8 cellular contexts compared by ENCODE assay signal in genomic region chr10:14838582-14839304, GRCh38. TPM values are rescaled to one million over a fixed set of nuclear protein-coding genes. Genes with fewer than 3 reads are reported as not detected.
A peak's percentile ranks its signal among the peaks of the same experiment; 100 is the strongest.
DNase-seq lines count a peak whose midpoint lies in the region; ATAC-seq, FAIRE-seq and TF ChIP-seq lines count a peak whose summit lies in the region.

No MANE protein-coding gene starts in this region.

- no peaks in the 10 kb centered on the region for H3K27me3 ChIP-seq in HUES6 (ENCODE audit: control insufficient read depth, insufficient read depth, low read length)
- H3K27me3 ChIP-seq in endothelial cell of umbilical vein (ENCODE audit: control insufficient read depth in 2 of 2, insufficient read depth in 2 of 2, low read length in 2 of 2): no peaks in the 10 kb centered on the region
- H3K27me3 ChIP-seq in mucosa of rectum (ENCODE audit: control insufficient read depth in 2 of 2, insufficient read depth in 2 of 2, low read length in 2 of 2): no peaks in the 10 kb centered on the region
- H3K27me3 ChIP-seq in testis: no peaks in the 10 kb centered on the region

- dilution Hi-C loops in endothelial cell of umbilical vein (cut with MboI; ENCODE audit: extremely low pct_ligation_motif_present, low sequenced_read_pairs): no loop called here

- no peaks in the 10 kb centered on the region for H3K27me3 Mint-ChIP-seq in activated CD4-positive, alpha-beta T cell treated with anti-CD3 and anti-CD28 coated beads, Interleukin-2, amount 10 ng/mL, durations not matched to agents 7 days and 5 days

- POLR2A ChIA-PET in activated CD4-positive, alpha-beta T cell treated with anti-CD3 and anti-CD28 coated beads, Interleukin-2, amount 10 ng/mL, durations not matched to agents 7 days and 5 days (lab: Charles Lee): interaction anchor here (0.9 to 1.0 kb wide), 2 partner anchors 21 to 114 kb away, joined by 3 to 4 read pairs; no protein-coding TSS in a partner anchor
- POLR2A ChIA-PET in endothelial cell of umbilical vein (lab: Charles Lee): interaction anchor here (0.6 to 1.7 kb wide), 3 partner anchors 20 to 39 kb away, joined by 3 to 8 read pairs (median 3); partner anchors contain the start of gene SUV39H2

- H3K27ac ChIP-seq in HUES6 (ENCODE audit: low read depth, low read length) (peak overlapping the region; percentile 87), endothelial cell of umbilical vein (ENCODE audit: insufficient read depth, low read depth, low read length) (peak overlapping the region; percentile 74), mucosa of rectum (ENCODE audit: low read depth in 2 of 2, low read length in 2 of 2) (peak overlapping the region; percentile 92 to 96), testis (peak overlapping the region; percentile 90 to 98)

- ATAC-seq in activated CD4-positive, CD25-positive, alpha-beta regulatory T cell treated with anti-CD3 and anti-CD28 coated beads, Interleukin-2, amount 50 U/mL, for 24 hours: no peak
- ATAC-seq in GM18870 (IDR thresholded peaks at IDR 0.05; ENCODE audit: unreplicated experiment): no peak

- BruUV-seq in endothelial cell of umbilical vein (replicated peaks; lab: Mats Ljungman, UMichigan): TSS peak; percentile 17

- H3K4me1 Mint-ChIP-seq in activated CD4-positive, alpha-beta T cell treated with anti-CD3 and anti-CD28 coated beads, Interleukin-2, amount 10 ng/mL, durations not matched to agents 7 days and 5 days: peaks cover 29% of the 10 kb centered on the region

- H3K4me3 ChIP-seq in HUES6 (ENCODE audit: low read depth, low read length): peak overlapping the region; percentile 88
- peak overlapping the region; percentile 47 to 81 (median 71) for H3K4me3 ChIP-seq in endothelial cell of umbilical vein (replicated peaks in 1 of 3; ENCODE audit: insufficient read depth in 1 of 3, low read depth in 1 of 3, low read length in 3 of 3)
- peak overlapping the region; percentile 90 to 95 for H3K4me3 ChIP-seq in mucosa of rectum (ENCODE audit: low read length in 2 of 2)
- peak overlapping the region; percentile 91 to 95 for H3K4me3 ChIP-seq in testis

- H4K20me1 ChIP-seq in endothelial cell of umbilical vein (replicated peaks; ENCODE audit: control insufficient read depth, extremely low read depth, insufficient read depth, low read length): no peaks in the 10 kb centered on the region

- WGBS in testis, 2 donors: 0% methylated on average over 10 to 44 of the region's 60 CpGs

- peak; percentile 36 for DNase-seq in activated CD4-positive, CD25-positive, alpha-beta regulatory T cell treated with anti-CD3 and anti-CD28 coated beads, Interleukin-2, amount 50 U/mL, for 72 hours
- DNase-seq in activated CD4-positive, alpha-beta T cell treated with anti-CD3 and anti-CD28 coated beads, Interleukin-2, amount 10 ng/mL, durations not matched to agents 7 days and 5 days: peak; percentile 26
- DNase-seq in endothelial cell of umbilical vein (ENCODE audit: low read depth, low spot score) (peak; percentile 46), testis (peak; percentile 54)

- H3K4me1 ChIP-seq in HUES6 (ENCODE audit: control insufficient read depth, insufficient read depth, low read length): peaks cover 11% of the 10 kb centered on the region
- peaks cover 11% of the 10 kb centered on the region for H3K4me1 ChIP-seq in endothelial cell of umbilical vein (ENCODE audit: control insufficient read depth, extremely low read depth, insufficient read depth, low read length)
- peaks cover 5 to 12% of the 10 kb centered on the region in 2 donors for H3K4me1 ChIP-seq in mucosa of rectum (ENCODE audit: control insufficient read depth in 2 of 2, insufficient read depth in 2 of 2, low read length in 2 of 2)
- peaks cover 10% of the 10 kb centered on the region for H3K4me1 ChIP-seq in testis

- peak overlapping the region; percentile 84 for H3K4me3 Mint-ChIP-seq in activated CD4-positive, alpha-beta T cell treated with anti-CD3 and anti-CD28 coated beads, Interleukin-2, amount 10 ng/mL, durations not matched to agents 7 days and 5 days

- peaks cover 27% of the 10 kb centered on the region for H3K79me2 ChIP-seq in endothelial cell of umbilical vein (ENCODE audit: control insufficient read depth, insufficient read depth, low read length)

- H3K9ac ChIP-seq in HUES6 (ENCODE audit: low read length): peak overlapping the region; percentile 94
- peak overlapping the region; percentile 88 for H3K9ac ChIP-seq in endothelial cell of umbilical vein (replicated peaks; ENCODE audit: extremely low read depth, insufficient read depth, low read length)
- H3K9ac ChIP-seq in mucosa of rectum (ENCODE audit: low read depth in 1 of 2, low read length in 2 of 2): peak overlapping the region; percentile 97 to 98

- H3K9me3 ChIP-seq in HUES6 (ENCODE audit: control insufficient read depth, insufficient read depth, low read depth, low read length): no peaks in the 10 kb centered on the region
- H3K9me3 ChIP-seq in endothelial cell of umbilical vein (replicated peaks; ENCODE audit: control insufficient read depth, insufficient read depth, low read length): no peaks in the 10 kb centered on the region
- H3K9me3 ChIP-seq in mucosa of rectum (ENCODE audit: control insufficient read depth in 2 of 2, low read length in 2 of 2): no peaks in the 10 kb centered on the region
- no peaks in the 10 kb centered on the region for H3K9me3 ChIP-seq in testis

- H3K9me3 Mint-ChIP-seq in activated CD4-positive, alpha-beta T cell treated with anti-CD3 and anti-CD28 coated beads, Interleukin-2, amount 10 ng/mL, durations not matched to agents 7 days and 5 days: no peaks in the 10 kb centered on the region

- H3K4me2 ChIP-seq in endothelial cell of umbilical vein (ENCODE audit: insufficient read depth, low read length): peak overlapping the region; percentile 72

- peaks cover 30% of the 10 kb centered on the region for H3K36me3 Mint-ChIP-seq in activated CD4-positive, alpha-beta T cell treated with anti-CD3 and anti-CD28 coated beads, Interleukin-2, amount 10 ng/mL, durations not matched to agents 7 days and 5 days (ENCODE audit: low read depth)

- CTCF ChIA-PET in activated CD4-positive, alpha-beta T cell treated with anti-CD3 and anti-CD28 coated beads, Interleukin-2, amount 10 ng/mL, durations not matched to agents 7 days and 5 days (lab: Charles Lee): interaction anchor here (1.0 to 1.7 kb wide), 8 partner anchors 9 to 302 kb away, joined by 3 to 5 read pairs (median 4); no protein-coding TSS in a partner anchor
- CTCF ChIA-PET in endothelial cell of umbilical vein (lab: Charles Lee): interaction anchor here (0.7 to 3.8 kb wide), 12 partner anchors 12 to 642 kb away, joined by 3 to 23 read pairs (median 8); partner anchors contain the start of gene SUV39H2

- peak overlapping the region; percentile 74 for H2AFZ ChIP-seq in endothelial cell of umbilical vein (ENCODE audit: low read depth, low read length)

- TF ChIP-seq CTCF in endothelial cell of umbilical vein (IDR thresholded peaks at IDR 0.05; ENCODE audit: extremely low read depth in 1 of 2, insufficient read depth in 1 of 2, low read depth in 1 of 2, low read length in 2 of 2) (no peak), testis (IDR thresholded peaks at IDR 0.05) (no peak)

- H3K36me3 ChIP-seq in HUES6 (ENCODE audit: control insufficient read depth, insufficient read depth, low read length) (peaks cover 38% of the 10 kb centered on the region), endothelial cell of umbilical vein (ENCODE audit: control insufficient read depth in 2 of 2, extremely low read depth in 1 of 2, insufficient read depth in 2 of 2, low read length in 2 of 2) (peaks cover 12 to 20% of the 10 kb centered on the region in 2 experiments), mucosa of rectum (ENCODE audit: control insufficient read depth in 2 of 2, insufficient read depth in 2 of 2, low read length in 2 of 2) (peaks cover 28 to 29% of the 10 kb centered on the region in 2 donors), testis (ENCODE audit: low read depth, missing control alignments) (no peaks in the 10 kb centered on the region)

- no peaks in the 10 kb centered on the region for H3K9me1 ChIP-seq in endothelial cell of umbilical vein (replicated peaks; ENCODE audit: control insufficient read depth, extremely low read depth, insufficient read depth, low read length)

- no peak for TF ChIP-seq POLR2A in endothelial cell of umbilical vein (IDR thresholded peaks at IDR 0.05; ENCODE audit: low read depth, low read length)
- TF ChIP-seq POLR2A in testis (IDR thresholded peaks at IDR 0.05): no peak

- peak overlapping the region; percentile 96 for H3K27ac Mint-ChIP-seq in activated CD4-positive, alpha-beta T cell treated with anti-CD3 and anti-CD28 coated beads, Interleukin-2, amount 10 ng/mL, durations not matched to agents 7 days and 5 days

- FAIRE-seq in endothelial cell of umbilical vein (lab: Jason Lieb, UNC): peak; percentile 59

- intact Hi-C loops in endothelial cell of umbilical vein (cut with micrococcal nuclease): loop anchor here (1.0 to 5.0 kb wide), 6 partner anchors 40 to 339 kb away; partner anchors contain the start of genes DCLRE1C and SUV39H2
- intact Hi-C loops in testis (cut with DNase I; ENCODE audit: low total_unique reads): no loop called here

RNA-seq across cellular contexts. Expression of gene HSPA14, which starts 0.6 kb away (rescaled TPM):
- 10 to 100 TPM; 24.6 to 26.8 TPM for total RNA-seq in activated CD4-positive, alpha-beta T cell treated with anti-CD3 and anti-CD28 coated beads, Interleukin-2, amount 10 ng/mL, durations not matched to agents 7 days and 5 days
- 15.7 and 18.0 TPM in 2 replicates for total RNA-seq in endothelial cell of umbilical vein
- polyA plus RNA-seq in endothelial cell of umbilical vein: 5.1 and 7.6 TPM in 2 replicates
- 9.8 and 11.9 TPM in 2 replicates for polyA plus RNA-seq in endothelial cell of umbilical vein (2011; cell fraction: cytosol; rRNA removed)
- polyA plus RNA-seq in endothelial cell of umbilical vein (2011; cell fraction: nucleus; rRNA removed): 15.3 and 20.2 TPM in 2 replicates
- polyA plus RNA-seq in endothelial cell of umbilical vein (2012): 11.8 and 18.7 TPM in 2 replicates
- 2.6 and 3.9 TPM in 2 replicates for polyA minus RNA-seq in endothelial cell of umbilical vein
- 5.2 TPM for polyA minus RNA-seq in endothelial cell of umbilical vein (2011; cell fraction: cytosol; rRNA and poly(A)+ RNA removed)
- 6.9 and 7.8 TPM in 2 replicates for polyA minus RNA-seq in endothelial cell of umbilical vein (2011; cell fraction: nucleus; rRNA and poly(A)+ RNA removed)
- 10 to 100 TPM; 20.5 to 24.6 TPM for total RNA-seq in testis
- polyA plus RNA-seq in testis (ENCODE audit: insufficient read depth, low read depth, low replicate concordance): 41.5 TPM

RNA-seq across cellular contexts. Expression of gene MSANTD7, which starts 0.6 kb away (rescaled TPM):
- 10 to 100 TPM; 18.3 to 21.6 TPM for total RNA-seq in activated CD4-positive, alpha-beta T cell treated with anti-CD3 and anti-CD28 coated beads, Interleukin-2, amount 10 ng/mL, durations not matched to agents 7 days and 5 days
- total RNA-seq in endothelial cell of umbilical vein (13.1 and 13.6 TPM in 2 replicates), testis (10 to 100 TPM; 14.3 to 15.3 TPM)
- polyA plus RNA-seq in endothelial cell of umbilical vein (4.1 and 4.8 TPM in 2 replicates), testis (ENCODE audit: insufficient read depth, low read depth, low replicate concordance) (16.0 TPM)
- 4.6 and 4.7 TPM in 2 replicates for polyA plus RNA-seq in endothelial cell of umbilical vein (2011; cell fraction: cytosol; rRNA removed)
- 8.3 and 9.7 TPM in 2 replicates for polyA plus RNA-seq in endothelial cell of umbilical vein (2011; cell fraction: nucleus; rRNA removed)
- polyA plus RNA-seq in endothelial cell of umbilical vein (2012): 8.3 and 10.6 TPM in 2 replicates
- 12.1 and 15.2 TPM in 2 replicates for polyA minus RNA-seq in endothelial cell of umbilical vein
- 14.5 TPM for polyA minus RNA-seq in endothelial cell of umbilical vein (2011; cell fraction: cytosol; rRNA and poly(A)+ RNA removed)
- 16.1 and 17.5 TPM in 2 replicates for polyA minus RNA-seq in endothelial cell of umbilical vein (2011; cell fraction: nucleus; rRNA and poly(A)+ RNA removed)

RNA-seq across cellular contexts. Expression of gene CDNF, which starts 0.9 kb away (rescaled TPM):
- under 1 TPM; 0.67 to 0.85 TPM for total RNA-seq in activated CD4-positive, alpha-beta T cell treated with anti-CD3 and anti-CD28 coated beads, Interleukin-2, amount 10 ng/mL, durations not matched to agents 7 days and 5 days
- total RNA-seq in endothelial cell of umbilical vein: 0.58 and 0.99 TPM in 2 replicates
- polyA plus RNA-seq in endothelial cell of umbilical vein: 0.25 and 0.40 TPM in 2 replicates
- 0.35 and 0.37 TPM in 2 replicates for polyA plus RNA-seq in endothelial cell of umbilical vein (2011; cell fraction: cytosol; rRNA removed)
- polyA plus RNA-seq in endothelial cell of umbilical vein (2011; cell fraction: nucleus; rRNA removed): 0.73 and 1.6 TPM in 2 replicates
- 0.83 and 0.96 TPM in 2 replicates for polyA plus RNA-seq in endothelial cell of umbilical vein (2012)
- not detected in 2 replicates for polyA minus RNA-seq in endothelial cell of umbilical vein
- not detected for polyA minus RNA-seq in endothelial cell of umbilical vein (2011; cell fraction: cytosol; rRNA and poly(A)+ RNA removed)
- polyA minus RNA-seq in endothelial cell of umbilical vein (2011; cell fraction: nucleus; rRNA and poly(A)+ RNA removed): 0.77 TPM in 1 of 2 replicates, not detected in the other
- total RNA-seq in testis: 10 to 100 TPM; 10.0 to 14.1 TPM
- 46.7 TPM for polyA plus RNA-seq in testis (ENCODE audit: insufficient read depth, low read depth, low replicate concordance)

RNA-seq across cellular contexts. Expression of gene SUV39H2, which starts 39.9 kb away (rescaled TPM):
- 10 to 100 TPM; 30.9 to 36.6 TPM for total RNA-seq in activated CD4-positive, alpha-beta T cell treated with anti-CD3 and anti-CD28 coated beads, Interleukin-2, amount 10 ng/mL, durations not matched to agents 7 days and 5 days
- total RNA-seq in endothelial cell of umbilical vein: 25.8 and 29.9 TPM in 2 replicates
- polyA plus RNA-seq in endothelial cell of umbilical vein: 4.8 and 5.7 TPM in 2 replicates
- polyA plus RNA-seq in endothelial cell of umbilical vein (2011; cell fraction: cytosol; rRNA removed): 10.1 TPM in 2 replicates
- polyA plus RNA-seq in endothelial cell of umbilical vein (2011; cell fraction: nucleus; rRNA removed): 5.4 and 9.9 TPM in 2 replicates
- 14.3 and 24.5 TPM in 2 replicates for polyA plus RNA-seq in endothelial cell of umbilical vein (2012)
- 9.0 and 11.8 TPM in 2 replicates for polyA minus RNA-seq in endothelial cell of umbilical vein
- 12.8 TPM for polyA minus RNA-seq in endothelial cell of umbilical vein (2011; cell fraction: cytosol; rRNA and poly(A)+ RNA removed)
- 6.4 and 17.3 TPM in 2 replicates for polyA minus RNA-seq in endothelial cell of umbilical vein (2011; cell fraction: nucleus; rRNA and poly(A)+ RNA removed)
- 10 to 100 TPM; 29.9 to 39.1 TPM for total RNA-seq in testis
- polyA plus RNA-seq in testis (ENCODE audit: insufficient read depth, low read depth, low replicate concordance): 69.4 TPM
